Comparison of ENCODE assay signal across 22 cellular contexts in genomic region chr10:78015546-78015945, GRCh38.
"Had no signal": no experiment of that assay in that cellular context is flagged by ENCODE, and none has a peak within 500 bp of the region (broad histone marks: within the 10 kb centered on the region; RNA-seq: fewer than 3 reads in every experiment).

No MANE protein-coding gene starts in this region.

- H3K27ac ChIP-seq: hepatocyte, lower lobe of right lung, pancreas, prostate gland, spleen, suprapubic skin, thoracic aorta, tibial artery, upper lobe of right lung had no signal

- ATAC-seq: lower lobe of right lung; naive thymus-derived CD8-positive, alpha-beta T cell; pancreas; sciatic nerve; stimulated activated effector memory CD8-positive, alpha-beta T cell treated with anti-CD3 and anti-CD28 coated beads, Interleukin-12 subunit alpha, Interleukin-12 subunit beta, amount 100 ng/mL, for 72 hours; upper lobe of right lung had no signal

- H3K4me3 ChIP-seq: hepatocyte, lower lobe of right lung, pancreas, prostate gland, spleen, suprapubic skin, thoracic aorta, tibial artery, upper lobe of right lung had no signal

- DNase-seq: head of caudate nucleus; islet precursor cell; lower lobe of right lung; mammary epithelial cell; mesenchymal stem cell; naive thymus-derived CD8-positive, alpha-beta T cell; nucleus accumbens; pancreas; posterior cingulate gyrus; small intestine; spleen; stimulated activated CD4-positive, alpha-beta T cell treated with anti-CD3 and anti-CD28 coated beads, Interleukin-4, amount 100 ng/mL, for 24 hours; stimulated activated naive CD4-positive, alpha-beta T cell; tibial artery; trophoblast cell; upper lobe of right lung had no signal

- H3K27me3 ChIP-seq: hepatocyte, pancreas, spleen, suprapubic skin, tibial artery, upper lobe of right lung had no signal

- H3K4me1 ChIP-seq: lower lobe of right lung, pancreas, prostate gland, suprapubic skin, tibial artery, upper lobe of right lung had no signal

- H3K9me3 ChIP-seq: lower lobe of right lung, pancreas, prostate gland, spleen, suprapubic skin, thoracic aorta, tibial artery, upper lobe of right lung had no signal
